22 cellular contexts compared by ENCODE assay signal in genomic region chrX:101564651-101565050, GRCh38. TPM values are rescaled to one million over a fixed set of nuclear protein-coding genes. Genes with fewer than 3 reads are reported as not detected.
A peak's percentile ranks its signal among the peaks of the same experiment; 100 is the strongest.
DNase-seq lines count a peak whose midpoint lies in the region; ATAC-seq, FAIRE-seq and TF ChIP-seq lines count a peak whose summit lies in the region.
"Had no signal": no experiment of that assay in that cellular context is flagged by ENCODE, and none has a peak within 500 bp of the region (broad histone marks: within the 10 kb centered on the region; RNA-seq: fewer than 3 reads in every experiment).

No MANE protein-coding gene starts in this region.

- no peaks in the 10 kb centered on the region for H3K27me3 Mint-ChIP-seq in Calu3 (ENCODE audit: unreplicated experiment)
- H3K27me3 Mint-ChIP-seq: CD4-positive, CD25-positive, alpha-beta regulatory T cell had no signal

- no peak overlapping the region for H3K56ac ChIP-seq in IMR-90 (ENCODE audit: extremely low read depth, insufficient read depth, low read length)

- no peak overlapping the region for H4K8ac ChIP-seq in IMR-90 (ENCODE audit: low read depth in 2 of 2, low read length in 2 of 2)

- H3K23ac ChIP-seq in IMR-90 (ENCODE audit: low read depth, low read length): no peak overlapping the region

- H3K4me3 Mint-ChIP-seq in Calu3 (ENCODE audit: low read depth, unreplicated experiment): no peak overlapping the region
- H3K4me3 Mint-ChIP-seq: CD4-positive, CD25-positive, alpha-beta regulatory T cell; GM23338; IgD-negative memory B cell had no signal

- H3K9me3 ChIP-seq in A549: no peaks in the 10 kb centered on the region
- no peaks in the 10 kb centered on the region for H3K9me3 ChIP-seq in IMR-90 (ENCODE audit: control insufficient read depth, insufficient read depth, low read length)
- H3K9me3 ChIP-seq: BE2C, Caco-2 had no signal

- intact Hi-C loops in IMR-90 (cut with micrococcal nuclease): no loop called here
- intact Hi-C loops in Calu3 (cut with micrococcal nuclease; ENCODE audit: unreplicated experiment): no loop called here

- TF ChIP-seq RAD21 in A549 (conservative IDR thresholded peaks at IDR 0.05 in 1 of 2, IDR thresholded peaks at IDR 0.05 in 1 of 2): no peak
- no peak for TF ChIP-seq RAD21 in IMR-90 (IDR thresholded peaks at IDR 0.05; ENCODE audit: low read length)

- H4K5ac ChIP-seq in IMR-90 (ENCODE audit: low read depth, low read length): no peak overlapping the region

- no peak overlapping the region for H2BK5ac ChIP-seq in IMR-90 (ENCODE audit: low read depth, low read length, poor library complexity, severe bottlenecking)

- H2BK15ac ChIP-seq in IMR-90 (ENCODE audit: low read depth, low read length): no peak overlapping the region

- CTCF ChIA-PET in A549 (lab: Yijun Ruan, JAX): no interaction called here
- CTCF ChIA-PET in IMR-90 (lab: Yijun Ruan, JAX): no interaction called here
- CTCF ChIA-PET in Calu3 (lab: Charles Lee): no interaction called here

- no peaks in the 10 kb centered on the region for H3K79me1 ChIP-seq in IMR-90 (ENCODE audit: low read depth in 1 of 2, low read length in 2 of 2)

- ATAC-seq in A549 (no peak), IMR-90 (ENCODE audit: low read depth) (no peak), foreskin keratinocyte (peak; percentile 18), HG02981 (IDR thresholded peaks at IDR 0.05; ENCODE audit: unreplicated experiment) (no peak)
- ATAC-seq: GM23338 had no signal

- dilution Hi-C loops in IMR-90 (cut with HindIII; ENCODE audit: low sequenced_read_pairs, unreplicated experiment): no loop called here

- no peak overlapping the region for H2AK9ac ChIP-seq in IMR-90 (replicated peaks; ENCODE audit: low read depth, low read length, poor library complexity)

- no TSS peak for BruUV-seq in IMR-90 (replicated peaks; lab: Mats Ljungman, UMichigan)
- no TSS peak for BruUV-seq in Calu3 (replicated peaks; lab: Mats Ljungman, UMichigan)

- H2BK120ac ChIP-seq in IMR-90 (ENCODE audit: low read depth, low read length): no peak overlapping the region

- in situ Hi-C loops in IMR-90 (cut with MboI; ENCODE audit: low sequenced_read_pairs): no loop called here

- no peaks in the 10 kb centered on the region for H3K9me1 ChIP-seq in IMR-90 (ENCODE audit: insufficient read depth, low read length)

- no peak overlapping the region for H4K91ac ChIP-seq in IMR-90 (ENCODE audit: insufficient read depth, low read depth, low read length)

- POLR2A ChIA-PET in A549 (lab: Yijun Ruan, JAX) (no interaction called here), IMR-90 (lab: Charles Lee; ENCODE audit: unreplicated experiment) (no interaction called here)

- no peak overlapping the region for H2AFZ ChIP-seq in IMR-90 (replicated peaks; ENCODE audit: low read length, poor library complexity)
- H2AFZ ChIP-seq: GM23338 had no signal

- no peak for TF ChIP-seq CTCF in A549 (IDR thresholded peaks at IDR 0.05)
- TF ChIP-seq CTCF in IMR-90 (conservative IDR thresholded peaks at IDR 0.05; ENCODE audit: low read depth, low read length): no peak
- no peak for TF ChIP-seq CTCF in epithelial cell of esophagus (IDR thresholded peaks at IDR 0.05; ENCODE audit: insufficient read depth, low read depth, low read length, missing control alignments)
- no peak for TF ChIP-seq CTCF in foreskin keratinocyte (conservative IDR thresholded peaks at IDR 0.05)
- no peak for TF ChIP-seq CTCF in Calu3 (IDR thresholded peaks at IDR 0.05; ENCODE audit: unreplicated experiment)

- H3K4ac ChIP-seq in IMR-90 (ENCODE audit: low read depth, low read length): no peak overlapping the region

- no peak overlapping the region for H3K9ac ChIP-seq in IMR-90 (ENCODE audit: low read depth, low read length)

- no peaks in the 10 kb centered on the region for H3K9me3 Mint-ChIP-seq in Calu3 (ENCODE audit: low read depth, unreplicated experiment)

- no peak for FAIRE-seq in A549 (lab: Jason Lieb, UNC)
- FAIRE-seq: GM12892, GM18507, H54 had no signal

- H3K4me2 ChIP-seq in A549 (no peak overlapping the region), IMR-90 (ENCODE audit: low read depth, low read length) (no peak overlapping the region)
- H3K4me2 ChIP-seq: GM23338 had no signal

- H3K36me3 ChIP-seq in IMR-90 (ENCODE audit: control insufficient read depth, insufficient read depth, low read length): no peaks in the 10 kb centered on the region
- H3K36me3 ChIP-seq: BE2C had no signal

- H3K36me3 Mint-ChIP-seq in Calu3 (ENCODE audit: insufficient read depth, unreplicated experiment): no peaks in the 10 kb centered on the region
- H3K36me3 Mint-ChIP-seq: CD4-positive, CD25-positive, alpha-beta regulatory T cell; IgD-negative memory B cell had no signal

- no peak for TF ChIP-seq EP300 in A549 (IDR thresholded peaks at IDR 0.05)

- H3K18ac ChIP-seq in IMR-90 (ENCODE audit: low read depth, low read length): no peak overlapping the region

- H3K4me3 ChIP-seq in A549 (no peak overlapping the region), IMR-90 (ENCODE audit: insufficient read depth, low read depth, low read length) (no peak overlapping the region), epithelial cell of esophagus (ENCODE audit: low read length) (no peak overlapping the region)
- H3K4me3 ChIP-seq: GM23338 had no signal

- no peak for TF ChIP-seq POLR2A in A549 (IDR thresholded peaks at IDR 0.05; ENCODE audit: low read length)
- TF ChIP-seq POLR2A in IMR-90 (IDR thresholded peaks at IDR 0.05; ENCODE audit: low read depth, low read length): no peak

- H3K27ac ChIP-seq in A549: no peak overlapping the region
- H3K27ac ChIP-seq in IMR-90 (ENCODE audit: insufficient read depth, low read length): no peak overlapping the region
- no peak overlapping the region for H3K27ac ChIP-seq in foreskin keratinocyte
- H3K27ac ChIP-seq: HL-60 had no signal

- no peak overlapping the region for H3K14ac ChIP-seq in IMR-90 (replicated peaks; ENCODE audit: low read depth, low read length)

- H3K27ac Mint-ChIP-seq in Calu3 (ENCODE audit: unreplicated experiment): no peak overlapping the region
- H3K27ac Mint-ChIP-seq: CD4-positive, CD25-positive, alpha-beta regulatory T cell; GM23338; IgD-negative memory B cell had no signal

- H4K20me1 ChIP-seq in IMR-90 (ENCODE audit: insufficient read depth, low read length): no peaks in the 10 kb centered on the region

- no peak overlapping the region for H2AK5ac ChIP-seq in IMR-90 (ENCODE audit: low read depth, low read length)

- H2BK20ac ChIP-seq in IMR-90 (ENCODE audit: low read depth, low read length): no peak overlapping the region

- H3K27me3 ChIP-seq in IMR-90 (ENCODE audit: control insufficient read depth, insufficient read depth, low read length): peaks cover 8% of the 10 kb centered on the region
- no peaks in the 10 kb centered on the region for H3K27me3 ChIP-seq in foreskin keratinocyte
- H3K27me3 ChIP-seq: BE2C had no signal

- H3K4me1 ChIP-seq in A549 (no peaks in the 10 kb centered on the region), IMR-90 (ENCODE audit: control insufficient read depth, insufficient read depth, low read length) (no peaks in the 10 kb centered on the region), foreskin keratinocyte (no peaks in the 10 kb centered on the region)
- H3K4me1 ChIP-seq: BE2C, Caco-2 had no signal

- DNase-seq in A549 (ENCODE audit: low read depth in 1 of 2, low spot score in 1 of 2) (no peak), IMR-90 (no peak), epithelial cell of esophagus (ENCODE audit: low read depth) (peak; percentile 43), foreskin keratinocyte (peak in 1 of 2 donors; percentile 19), Calu3 (no peak)
- no peak for DNase-seq in activated CD4-positive, CD25-positive, alpha-beta regulatory T cell treated with anti-CD3 and anti-CD28 coated beads, Interleukin-2, amount 50 U/mL, for 72 hours
- DNase-seq: ACHN; BE2C; C1 segment of cervical spinal cord; Caco-2; CD4-positive, CD25-positive, alpha-beta regulatory T cell; DMS153; DMS79; GDM1; HCEC 1CT had no signal

- H3K4me1 Mint-ChIP-seq in Calu3 (ENCODE audit: low read depth, unreplicated experiment): peaks cover 10% of the 10 kb centered on the region
- H3K4me1 Mint-ChIP-seq: CD4-positive, CD25-positive, alpha-beta regulatory T cell; GM23338 had no signal

RNA-seq across cellular contexts. Expression of gene ARMCX1, which starts 14.3 kb away (rescaled TPM):
- polyA plus RNA-seq in A549 (2011; rRNA removed) (0.89 and 1.0 TPM in 2 replicates), A549 (2017; fragmentation: RNase III; extraction: RNeasy Plus Mini Kit Qiagen cat#74134 plus additional on column Dnase treatment) (0.29 to 0.48 TPM (median 0.40 TPM) in 3 replicates), IMR-90 (2012; rRNA removed) (13.6 and 14.2 TPM in 2 replicates), foreskin keratinocyte (10.2 and 12.1 TPM in 2 replicates)
- polyA plus RNA-seq in A549 (2012; cell fraction: cytosol; rRNA removed): 0.36 and 0.39 TPM in 2 replicates
- polyA plus RNA-seq in A549 (2012; cell fraction: nucleus; rRNA removed): 0.36 and 0.45 TPM in 2 replicates
- 0.37 and 0.54 TPM in 2 replicates for polyA minus RNA-seq in A549 (2011; rRNA and poly(A)+ RNA removed)
- total RNA-seq in IMR-90 (2012; rRNA removed) (22.9 and 31.1 TPM in 2 replicates), foreskin keratinocyte (16.3 and 16.8 TPM in 2 replicates), Calu3 (2022) (0.92 and 1.1 TPM in 2 replicates)
- polyA plus RNA-seq in IMR-90 (2012; cell fraction: cytosol; rRNA removed): 7.1 and 9.3 TPM in 2 replicates
- 4.7 and 17.3 TPM in 2 replicates for polyA plus RNA-seq in IMR-90 (2012; cell fraction: nucleus; rRNA removed; ENCODE audit: low replicate concordance)
- total RNA-seq: Caco-2 had no signal
- polyA plus RNA-seq: IgD-negative memory B cell had no signal

RNA-seq across cellular contexts. Expression of gene ARMCX6, which starts 53.1 kb away (rescaled TPM):
- polyA plus RNA-seq in A549 (2011; rRNA removed) (54.8 and 68.4 TPM in 2 replicates), A549 (2017; fragmentation: RNase III; extraction: RNeasy Plus Mini Kit Qiagen cat#74134 plus additional on column Dnase treatment) (31.9 to 40.6 TPM (median 34.6 TPM) in 3 replicates), IMR-90 (2012; rRNA removed) (77.4 and 81.3 TPM in 2 replicates), foreskin keratinocyte (33.4 and 37.8 TPM in 2 replicates)
- polyA plus RNA-seq in A549 (2012; cell fraction: cytosol; rRNA removed): 22.9 and 27.8 TPM in 2 replicates
- 12.7 and 23.9 TPM in 2 replicates for polyA plus RNA-seq in A549 (2012; cell fraction: nucleus; rRNA removed)
- 6.0 and 9.9 TPM in 2 replicates for polyA minus RNA-seq in A549 (2011; rRNA and poly(A)+ RNA removed)
- total RNA-seq in IMR-90 (2012; rRNA removed) (26.7 and 29.0 TPM in 2 replicates), foreskin keratinocyte (23.5 and 28.7 TPM in 2 replicates), Calu3 (2022) (30.4 and 35.0 TPM in 2 replicates)
- 24.4 and 41.2 TPM in 2 replicates for polyA plus RNA-seq in IMR-90 (2012; cell fraction: cytosol; rRNA removed)
- 19.3 and 66.2 TPM in 2 replicates for polyA plus RNA-seq in IMR-90 (2012; cell fraction: nucleus; rRNA removed; ENCODE audit: low replicate concordance)

RNA-seq across cellular contexts. Expression of gene ARMCX3, which starts 58.3 kb away (rescaled TPM):
- polyA plus RNA-seq in A549 (2011; rRNA removed): 28.0 and 33.0 TPM in 2 replicates
- polyA plus RNA-seq in A549 (2012; cell fraction: cytosol; rRNA removed): 7.0 and 7.6 TPM in 2 replicates
- polyA plus RNA-seq in A549 (2012; cell fraction: nucleus; rRNA removed): 11.2 and 16.5 TPM in 2 replicates
- polyA plus RNA-seq in A549 (2017; fragmentation: RNase III; extraction: RNeasy Plus Mini Kit Qiagen cat#74134 plus additional on column Dnase treatment): 29.4 to 37.5 TPM (median 35.4 TPM) in 3 replicates
- 26.4 and 27.4 TPM in 2 replicates for polyA minus RNA-seq in A549 (2011; rRNA and poly(A)+ RNA removed)
- 42.1 and 64.2 TPM in 2 replicates for total RNA-seq in IMR-90 (2012; rRNA removed)
- polyA plus RNA-seq in IMR-90 (2012; rRNA removed): 35.3 and 48.5 TPM in 2 replicates
- polyA plus RNA-seq in IMR-90 (2012; cell fraction: cytosol; rRNA removed): 15.9 and 30.9 TPM in 2 replicates
- polyA plus RNA-seq in IMR-90 (2012; cell fraction: nucleus; rRNA removed; ENCODE audit: low replicate concordance): 41.4 and 87.7 TPM in 2 replicates
- 18.3 and 21.8 TPM in 2 replicates for total RNA-seq in foreskin keratinocyte
- 9.2 and 9.9 TPM in 2 replicates for polyA plus RNA-seq in foreskin keratinocyte
- total RNA-seq in Calu3 (2022): 16.9 and 18.5 TPM in 2 replicates
